Comparison of ENCODE assay signal across 27 cellular contexts in the genomic region with DNA sequence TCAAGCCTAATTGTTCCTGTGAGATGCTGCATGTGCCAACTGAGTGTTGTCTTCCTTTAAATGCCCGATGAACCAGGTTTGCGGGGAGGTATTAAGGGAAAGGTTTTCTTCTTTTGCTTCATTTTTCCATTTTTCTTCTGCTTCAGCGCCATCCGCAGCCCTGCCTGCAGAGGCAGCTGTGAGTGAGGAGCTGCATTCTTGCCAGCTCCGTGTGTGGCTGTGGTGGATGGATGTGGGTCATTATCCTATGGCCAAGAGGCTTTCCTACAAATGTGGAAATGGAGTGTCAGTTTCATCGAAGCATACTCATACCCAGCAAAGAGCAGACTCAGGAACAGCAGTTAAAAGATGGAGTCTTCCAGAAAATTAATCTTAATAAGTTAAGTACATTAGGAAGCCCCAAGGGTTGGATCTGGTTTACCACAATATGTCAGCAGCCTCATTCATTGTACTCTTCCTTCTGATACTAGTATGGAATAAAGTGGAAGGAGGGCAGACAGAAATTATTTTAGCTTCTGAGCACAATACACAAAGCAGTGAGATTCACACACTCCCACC. TPM values are rescaled to one million over a fixed set of nuclear protein-coding genes. Genes with fewer than 3 reads are reported as not detected.
"Had no signal": no experiment of that assay in that cellular context is flagged by ENCODE, and none has a peak within 500 bp of the region (broad histone marks: within the 10 kb centered on the region; RNA-seq: fewer than 3 reads in every experiment).

No MANE protein-coding gene starts in this region.

- H3K27me3 Mint-ChIP-seq: activated B cell treated with CpG ODN at 0.5 μM for 24 hours; activated CD4-positive, alpha-beta T cell treated with anti-CD3 and anti-CD28 coated beads, Interleukin-2, amount 10 ng/mL, durations not matched to agents 24 days and 14 days; activated CD8-positive, alpha-beta memory T cell treated with anti-CD3 and anti-CD28 coated beads, Interleukin-2, amount 10 ng/mL, durations not matched to agents 7 days and 5 days; activated naive CD8-positive, alpha-beta T cell treated with anti-CD3 and anti-CD28 coated beads for 36 hours; activated T-cell treated with anti-CD3 and anti-CD28 coated beads, Interleukin-2, amount 50 U/mL, for 24 hours; T-helper 17 cell had no signal

- H3K4me3 Mint-ChIP-seq: activated B cell treated with CpG ODN at 0.5 μM for 24 hours; activated CD4-positive, alpha-beta T cell treated with anti-CD3 and anti-CD28 coated beads, Interleukin-2, amount 10 ng/mL, durations not matched to agents 24 days and 14 days; activated CD8-positive, alpha-beta memory T cell treated with anti-CD3 and anti-CD28 coated beads, Interleukin-2, amount 10 ng/mL, durations not matched to agents 7 days and 5 days; activated naive CD8-positive, alpha-beta T cell treated with anti-CD3 and anti-CD28 coated beads for 36 hours; activated T-cell treated with anti-CD3 and anti-CD28 coated beads, Interleukin-2, amount 50 U/mL, for 24 hours; T-helper 17 cell had no signal

- H3K27ac Mint-ChIP-seq: activated B cell treated with CpG ODN at 0.5 μM for 24 hours; activated CD4-positive, alpha-beta T cell treated with anti-CD3 and anti-CD28 coated beads, Interleukin-2, amount 10 ng/mL, durations not matched to agents 24 days and 14 days; activated naive CD8-positive, alpha-beta T cell treated with anti-CD3 and anti-CD28 coated beads for 36 hours; T-helper 17 cell had no signal

- H3K27ac ChIP-seq: brain microvascular endothelial cell, cardiac muscle cell, Peyer's patch, RWPE1, SJCRH30 had no signal

- H3K4me1 ChIP-seq: Peyer's patch, SJCRH30 had no signal

- H3K36me3 ChIP-seq: brain microvascular endothelial cell, cardiac muscle cell, Peyer's patch, SJCRH30 had no signal

- H3K9me3 ChIP-seq: Peyer's patch, SJCRH30 had no signal

- DNase-seq: activated B cell treated with CpG ODN at 0.5 μM for 24 hours; activated CD4-positive, alpha-beta T cell treated with anti-CD3 and anti-CD28 coated beads for 1 hour; activated CD4-positive, alpha-beta T cell treated with anti-CD3 and anti-CD28 coated beads, Interleukin-2, amount 10 ng/mL, durations not matched to agents 24 days and 14 days; activated CD4-positive, alpha-beta T cell treated with anti-CD3 and anti-CD28 coated beads, Interleukin-2, amount 50 U/mL, for 48 hours; activated CD8-positive, alpha-beta memory T cell treated with anti-CD3 and anti-CD28 coated beads, Interleukin-2, amount 10 ng/mL, durations not matched to agents 7 days and 5 days; activated effector memory CD4-positive, alpha-beta T cell treated with anti-CD3 and anti-CD28 coated beads, Interleukin-2, amount 50 U/mL, for 16 hours; activated naive CD4-positive, alpha-beta T cell treated with Interleukin-2 at 50 U/mL for 16 hours; activated naive CD8-positive, alpha-beta T cell treated with anti-CD3 and anti-CD28 coated beads for 36 hours; activated T-cell treated with anti-CD3 and anti-CD28 coated beads, Interleukin-2, amount 50 U/mL, for 24 hours; brain microvascular endothelial cell; cerebellar nuclear complex; Kasumi-1; KBM-7; NCI-H1092; NCI-H1417; NCI-H1930; NCI-H2171; NCI-H226; NCI-H510A; NCI-H526 treated with DMSO at 0.1 percent for 48 hours; Peyer's patch; Right ventricle myocardium superior; SJCRH30; T-helper 17 cell; T-helper 9 cell had no signal

- H3K27me3 ChIP-seq: brain microvascular endothelial cell, cardiac muscle cell, Peyer's patch, SJCRH30 had no signal

- ATAC-seq: activated CD8-positive, alpha-beta memory T cell treated with anti-CD3 and anti-CD28 coated beads, Interleukin-2, amount 10 ng/mL, durations not matched to agents 7 days and 5 days; T-helper 17 cell had no signal

- H3K4me3 ChIP-seq: cardiac muscle cell, Peyer's patch, SJCRH30 had no signal

- H3K4me1 Mint-ChIP-seq: activated B cell treated with CpG ODN at 0.5 μM for 24 hours had no signal

RNA-seq across cellular contexts. Expression of gene TNIP3, which starts 37.6 kb away (rescaled TPM):
- total RNA-seq: activated B cell treated with CpG ODN at 0.5 μM for 24 hours, cardiac muscle cell, Right ventricle myocardium superior had no signal
- polyA plus RNA-seq: cardiac muscle cell had no signal

RNA-seq across cellular contexts. Expression of gene NDNF, which starts 54.2 kb away (rescaled TPM):
- total RNA-seq: activated B cell treated with CpG ODN at 0.5 μM for 24 hours, T-helper 17 cell had no signal
